11 cellular contexts compared by ENCODE assay signal in the genomic region with DNA sequence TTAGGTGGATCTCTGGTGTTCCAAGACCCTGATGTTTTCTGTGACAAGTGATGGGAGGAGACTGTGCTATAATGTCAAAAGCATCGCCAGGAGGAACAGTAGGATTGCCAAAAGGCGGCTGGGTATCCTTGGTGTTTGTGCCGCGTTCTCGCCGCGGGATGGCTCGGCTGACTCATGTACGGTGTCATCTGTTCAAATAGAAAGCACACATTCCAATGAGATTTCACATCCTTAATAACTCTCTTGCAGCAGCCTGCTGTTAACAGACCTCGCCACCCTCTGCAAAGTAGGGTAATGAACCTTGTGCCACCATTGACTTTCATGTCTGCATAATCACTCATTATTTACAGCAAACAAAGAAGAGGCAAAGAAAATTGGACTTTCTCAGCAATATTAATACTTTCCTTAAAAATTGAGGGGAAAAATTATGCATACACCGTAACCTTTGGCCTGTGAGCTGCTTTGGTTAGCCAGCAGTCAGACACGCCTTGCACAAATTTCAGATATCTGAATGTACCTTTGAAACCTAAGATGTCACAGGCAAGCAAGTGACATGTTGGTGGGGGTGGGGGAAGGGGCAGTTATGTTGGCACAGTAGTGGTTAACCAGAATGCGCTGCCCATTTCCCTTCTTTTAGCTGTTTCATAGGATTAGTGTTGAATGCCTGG.
DNase-seq lines count a peak whose midpoint lies in the region; ATAC-seq, FAIRE-seq and TF ChIP-seq lines count a peak whose summit lies in the region.
"Had no signal": no experiment of that assay in that cellular context is flagged by ENCODE, and none has a peak within 500 bp of the region (broad histone marks: within the 10 kb centered on the region; RNA-seq: fewer than 3 reads in every experiment).

No MANE protein-coding gene starts in this region.

- TF ChIP-seq CTCF in bronchial epithelial cell (IDR thresholded peaks at IDR 0.05; ENCODE audit: insufficient read depth, low read length, severe bottlenecking), result no peak

- DNase-seq in ELR (ENCODE audit: low read depth) (peak; percentile 90), NCI-H446 (lab: John Stamatoyannopoulos, UW) (peak; percentile 95), bronchial epithelial cell (ENCODE audit: low read depth) (peak; percentile 66), non-pigmented ciliary epithelial cell (ENCODE audit: low read depth) (peak; percentile 63), COR-L47 (lab: John Stamatoyannopoulos, UW) (no peak), ecto neural progenitor cell (ENCODE audit: low spot score) (no peak)
- DNase-seq: activated effector memory CD4-positive, alpha-beta T cell treated with Interleukin-2 at 50 U/mL for 16 hours; naive thymus-derived CD8-positive, alpha-beta T cell had no signal

- H3K36me3 ChIP-seq in bronchial epithelial cell (ENCODE audit: control insufficient read depth, insufficient read depth, low read length), result peaks cover 1% of the 10 kb centered on the region
- H3K36me3 ChIP-seq: esophagus muscularis mucosa had no signal

- ATAC-seq in HG02840 (IDR thresholded peaks at IDR 0.05; ENCODE audit: low FRiP score, unreplicated experiment) (no peak), HG03097 (IDR thresholded peaks at IDR 0.05; ENCODE audit: low FRiP score, unreplicated experiment) (no peak)
- ATAC-seq: naive thymus-derived CD8-positive, alpha-beta T cell had no signal

- no peaks in the 10 kb centered on the region for H3K27me3 ChIP-seq in bronchial epithelial cell (ENCODE audit: control insufficient read depth, insufficient read depth, low read length)
- H3K27me3 ChIP-seq: esophagus muscularis mucosa had no signal

- H3K4me3 ChIP-seq in bronchial epithelial cell (ENCODE audit: low read depth, low read length), result no peak overlapping the region
- H3K4me3 ChIP-seq: esophagus muscularis mucosa had no signal

- no peak for FAIRE-seq in bronchial epithelial cell (lab: Jason Lieb, UNC)

Comparison
In these comparisons a context has a peak if more than half of its experiments do, and no peak if none do; other contexts are left out.
1. DNase-seq: peak in ELR (single experiment), NCI-H446 (2 of 2), bronchial epithelial cell (single experiment) and non-pigmented ciliary epithelial cell (single experiment); none in COR-L47 (single experiment) and ecto neural progenitor cell (single experiment).